ENCODE assay signal across 10 cellular contexts in the genomic region with DNA sequence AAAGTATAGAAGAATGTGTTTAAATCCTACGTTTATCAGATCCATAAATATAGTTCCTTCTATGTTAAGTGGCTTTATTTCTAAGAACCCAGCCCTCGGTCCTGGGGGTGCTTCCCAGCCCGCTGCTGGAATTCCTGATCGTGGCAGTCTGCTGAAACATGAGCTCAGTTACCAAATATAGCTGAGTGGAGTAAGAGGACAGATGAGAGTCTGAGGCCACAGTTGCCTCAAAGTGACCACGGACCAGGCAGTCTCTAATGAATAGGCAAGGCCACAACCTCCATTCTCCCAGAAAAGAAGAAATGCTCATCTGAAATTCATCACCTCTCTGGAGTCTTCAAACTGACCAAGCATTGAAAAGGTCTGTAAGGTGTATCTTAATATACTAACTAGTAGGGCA. TPM values are rescaled to one million over a fixed set of nuclear protein-coding genes. Genes with fewer than 3 reads are reported as not detected.
A peak's percentile ranks its signal among the peaks of the same experiment; 100 is the strongest.
DNase-seq lines count a peak whose midpoint lies in the region; ATAC-seq and TF ChIP-seq lines count a peak whose summit lies in the region.
"Had no signal": no experiment of that assay in that cellular context is flagged by ENCODE, and none has a peak within 500 bp of the region (broad histone marks: within the 10 kb centered on the region; RNA-seq: fewer than 3 reads in every experiment).

TSS of gene PALLD (plus strand) at position 219 of the 400 bp plus-strand sequence.

- TF ChIP-seq CTCF in NB4 (IDR thresholded peaks at IDR 0.05; ENCODE audit: low read depth, low read length) (no peak), chondrocyte (IDR thresholded peaks at IDR 0.05) (no peak), kidney epithelial cell (IDR thresholded peaks at IDR 0.05; ENCODE audit: insufficient read depth, low read length, poor library complexity, severe bottlenecking) (no peak), thyroid gland (IDR thresholded peaks at IDR 0.05) (no peak), GM10266 (IDR thresholded peaks at IDR 0.05; ENCODE audit: control insufficient read depth, insufficient read depth, low read depth, missing control alignments) (no peak)

- H3K36me3 Mint-ChIP-seq in chondrocyte (ENCODE audit: low read depth), result no peaks in the 10 kb centered on the region
- H3K36me3 Mint-ChIP-seq: stimulated activated effector memory CD8-positive, alpha-beta T cell treated with anti-CD3 and anti-CD28 coated beads, Interleukin-12 subunit alpha, Interleukin-12 subunit beta, amount 100 ng/mL, for 72 hours had no signal

- no peaks in the 10 kb centered on the region for H3K36me3 ChIP-seq in kidney epithelial cell (ENCODE audit: control insufficient read depth, insufficient read depth, low read length)
- H3K36me3 ChIP-seq in thyroid gland, result no peaks in the 10 kb centered on the region

- no peak within 1 kb of the TSS for H3K27ac ChIP-seq in thyroid gland

- peak within 1 kb of the TSS; percentile 91 for H3K27ac Mint-ChIP-seq in chondrocyte (ENCODE audit: unreplicated experiment)
- H3K27ac Mint-ChIP-seq: stimulated activated effector memory CD8-positive, alpha-beta T cell treated with anti-CD3 and anti-CD28 coated beads, Interleukin-12 subunit alpha, Interleukin-12 subunit beta, amount 100 ng/mL, for 72 hours had no signal

- TF ChIP-seq POLR2A in NB4 (IDR thresholded peaks at IDR 0.05; ENCODE audit: extremely low read depth, insufficient read length), result no peak
- TF ChIP-seq POLR2A in thyroid gland (IDR thresholded peaks at IDR 0.05), result no peak

- WGBS in thyroid gland, 2 donors, result 40 to 43% methylated on average over 5 of the region's 5 CpGs

- no peaks in the 10 kb centered on the region for H3K4me1 ChIP-seq in thyroid gland

- ATAC-seq in GM21390 (IDR thresholded peaks at IDR 0.05; ENCODE audit: unreplicated experiment) (no peak), left lobe of liver (no peak), HG02884 (IDR thresholded peaks at IDR 0.05; ENCODE audit: unreplicated experiment) (no peak)
- ATAC-seq: stimulated activated effector memory CD8-positive, alpha-beta T cell treated with anti-CD3 and anti-CD28 coated beads, Interleukin-12 subunit alpha, Interleukin-12 subunit beta, amount 100 ng/mL, for 72 hours had no signal

- DNase-seq in NB4 (ENCODE audit: low read depth), result peak; percentile 14
- DNase-seq in chondrocyte (ENCODE audit: low spot score), result no peak
- DNase-seq in kidney epithelial cell (ENCODE audit: low read depth), result no peak
- DNase-seq in thyroid gland, result peak in 1 of 2 donors; percentile 39
- DNase-seq in left lobe of liver (ENCODE audit: low spot score), result no peak
- DNase-seq in GM10266 (ENCODE audit: extremely low spot score), result no peak
- DNase-seq: activated naive CD4-positive, alpha-beta T cell treated with Interleukin-2 at 50 U/mL for 16 hours had no signal

- H3K9me3 ChIP-seq in thyroid gland, result no peaks in the 10 kb centered on the region

- no peaks in the 10 kb centered on the region for H3K9me3 Mint-ChIP-seq in chondrocyte (ENCODE audit: low read depth)
- H3K9me3 Mint-ChIP-seq: stimulated activated effector memory CD8-positive, alpha-beta T cell treated with anti-CD3 and anti-CD28 coated beads, Interleukin-12 subunit alpha, Interleukin-12 subunit beta, amount 100 ng/mL, for 72 hours had no signal

- intact Hi-C loops in thyroid gland (cut with DNase I), result no loop called here

- H3K27me3 ChIP-seq in kidney epithelial cell (ENCODE audit: control insufficient read depth, insufficient read depth, low read length), result no peaks in the 10 kb centered on the region
- H3K27me3 ChIP-seq in thyroid gland, result no peaks in the 10 kb centered on the region

- H3K4me3 ChIP-seq in NB4 (ENCODE audit: low read depth, low read length), result no peak within 1 kb of the TSS
- no peak within 1 kb of the TSS for H3K4me3 ChIP-seq in kidney epithelial cell (ENCODE audit: low read depth, low read length)
- H3K4me3 ChIP-seq in thyroid gland (replicated peaks in 1 of 3), result no peak within 1 kb of the TSS

- peaks cover 28% of the 10 kb centered on the region for H3K4me1 Mint-ChIP-seq in chondrocyte (ENCODE audit: low read depth)
- H3K4me1 Mint-ChIP-seq: stimulated activated effector memory CD8-positive, alpha-beta T cell treated with anti-CD3 and anti-CD28 coated beads, Interleukin-12 subunit alpha, Interleukin-12 subunit beta, amount 100 ng/mL, for 72 hours had no signal

- peak within 1 kb of the TSS; percentile 63 for H3K4me3 Mint-ChIP-seq in chondrocyte (ENCODE audit: unreplicated experiment)
- H3K4me3 Mint-ChIP-seq: stimulated activated effector memory CD8-positive, alpha-beta T cell treated with anti-CD3 and anti-CD28 coated beads, Interleukin-12 subunit alpha, Interleukin-12 subunit beta, amount 100 ng/mL, for 72 hours had no signal

- no peaks in the 10 kb centered on the region for H3K27me3 Mint-ChIP-seq in chondrocyte (ENCODE audit: low read depth)

RNA-seq across cellular contexts. Expression of gene PALLD, which starts in this region (rescaled TPM):
- total RNA-seq in chondrocyte, result 886 to 1,317 TPM (median 900 TPM) in 3 replicates
- 77.4 and 96.4 TPM in 2 replicates for total RNA-seq in kidney epithelial cell
- 100 to 1,000 TPM; 152 to 311 (median 226) TPM for total RNA-seq in thyroid gland
- 8.9 TPM for total RNA-seq in left lobe of liver
